Comparison of ENCODE assay signal across 22 cellular contexts in genomic region chr5:56507348-56507930, GRCh38.
A peak's percentile ranks its signal among the peaks of the same experiment; 100 is the strongest.
DNase-seq lines count a peak whose midpoint lies in the region; ATAC-seq and TF ChIP-seq lines count a peak whose summit lies in the region.
"Had no signal": no experiment of that assay in that cellular context is flagged by ENCODE, and none has a peak within 500 bp of the region (broad histone marks: within the 10 kb centered on the region; RNA-seq: fewer than 3 reads in every experiment).

No MANE protein-coding gene starts in this region.

- CTCF ChIA-PET in HEK293 (lab: Yijun Ruan, JAX), result no interaction called here

- TF ChIP-seq CTCF in HEK293 (tag by site-specific recombination; IDR thresholded peaks at IDR 0.05) (no peak), mucosa of descending colon (IDR thresholded peaks at IDR 0.05) (no peak)

- DNase-seq in NCI-H1417 treated with DMSO at 0.1 percent for 48 hours (lab: John Stamatoyannopoulos, UW) (peak; percentile 46), NCI-H69 (lab: John Stamatoyannopoulos, UW) (peak; percentile 96), mucosa of descending colon (no peak), NCI-H1105 (lab: John Stamatoyannopoulos, UW) (no peak)
- DNase-seq: activated CD4-positive, alpha-beta T cell treated with anti-CD3 and anti-CD28 coated beads, Interleukin-2, amount 50 U/mL, for 4 hours; activated gamma-delta T cell treated with Interleukin-2 at 50 U/mL for 16 hours; AML-193; CD8-positive, alpha-beta memory T cell; GM23248; naive B cell; NCI-H1436 treated with DMSO at 0.1 percent for 48 hours; NCI-H774; retina; stimulated activated CD4-positive, alpha-beta T cell treated with anti-CD3 and anti-CD28 coated beads, Interleukin-4, amount 100 ng/mL, for 1 hour; stimulated activated naive CD4-positive, alpha-beta T cell treated with Interleukin-2 at 50 U/mL for 16 hours; T-helper 9 cell had no signal

- no peak overlapping the region for H3K4me3 ChIP-seq in HEK293 (ENCODE audit: low read depth, low read length)
- no peak overlapping the region for H3K4me3 ChIP-seq in mucosa of descending colon
- H3K4me3 ChIP-seq: GM23248, thoracic aorta had no signal

- no peaks in the 10 kb centered on the region for H3K4me1 ChIP-seq in HEK293 (ENCODE audit: control insufficient read depth, insufficient read depth, low read length)
- H3K4me1 ChIP-seq in mucosa of descending colon (ENCODE audit: low read depth), result no peaks in the 10 kb centered on the region

- POLR2A ChIA-PET in HEK293 (lab: Yijun Ruan, JAX), result no interaction called here

- no peaks in the 10 kb centered on the region for H3K9me3 ChIP-seq in HEK293 (ENCODE audit: control insufficient read depth, insufficient read depth, low read depth, low read length)
- no peaks in the 10 kb centered on the region for H3K9me3 ChIP-seq in mucosa of descending colon
- H3K9me3 ChIP-seq: thoracic aorta had no signal

- ATAC-seq in mucosa of descending colon (peak; percentile 94), HG03139 (IDR thresholded peaks at IDR 0.05; ENCODE audit: unreplicated experiment) (no peak), HG03460 (IDR thresholded peaks at IDR 0.05; ENCODE audit: unreplicated experiment) (no peak)

- no peaks in the 10 kb centered on the region for H3K36me3 ChIP-seq in HEK293 (ENCODE audit: control insufficient read depth in 2 of 2, insufficient read depth in 1 of 2, low read length in 2 of 2)
- no peaks in the 10 kb centered on the region for H3K36me3 ChIP-seq in mucosa of descending colon (ENCODE audit: low read depth)
- H3K36me3 ChIP-seq: brain microvascular endothelial cell, thoracic aorta had no signal

- intact Hi-C loops in mucosa of descending colon (cut with DNase I, micrococcal nuclease), result no loop called here

- H3K27ac ChIP-seq in HEK293 (ENCODE audit: extremely low read depth, low read depth, low read length), result no peak overlapping the region
- H3K27ac ChIP-seq: brain microvascular endothelial cell, GM23248, HL-60, thoracic aorta had no signal

TF ChIP-seq in HEK293, 187 proteins besides CTCF, POLR2A, EP300 and RAD21:
- TF ChIP-seq PRDM6 (tag by site-specific recombination; IDR thresholded peaks at IDR 0.05) (peak; percentile 46; the same call in 1 of the 2 replicates), ZNF785 (tag by site-specific recombination; IDR thresholded peaks at IDR 0.05) (no peak), ZIC2 (tag by site-specific recombination; IDR thresholded peaks at IDR 0.05) (peak; percentile 15; the same call in 1 of the 2 replicates)

Comparison
In these comparisons a context has a peak if more than half of its experiments do, and no peak if none do; other contexts are left out.
1. DNase-seq: peak in NCI-H1417 treated with DMSO at 0.1 percent for 48 hours (single experiment) and NCI-H69 (single experiment); none in mucosa of descending colon (0 of 3) and NCI-H1105 (single experiment).